Comparison of ENCODE assay signal across 9 cellular contexts in the genomic region with DNA sequence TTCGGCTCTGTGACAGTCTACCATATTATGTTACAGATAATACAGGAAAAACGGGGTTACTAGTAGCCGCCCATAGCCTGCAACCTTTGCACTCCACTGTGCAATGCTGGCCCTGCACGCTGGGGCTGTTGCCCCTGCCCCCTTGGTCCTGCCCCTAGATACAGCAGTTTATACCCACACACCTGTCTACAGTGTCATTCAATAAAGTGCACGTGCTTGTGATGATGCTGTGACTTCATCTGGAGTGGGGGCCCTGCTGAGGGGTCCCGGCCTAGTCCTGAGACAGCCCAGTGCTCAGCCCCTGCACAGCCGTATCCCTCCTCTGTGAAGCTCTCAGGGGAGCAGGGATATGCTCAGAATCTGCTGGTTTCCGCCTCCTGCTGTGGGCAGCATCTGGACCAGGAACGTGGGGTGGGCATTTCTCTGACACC. TPM values are rescaled to one million over a fixed set of nuclear protein-coding genes. Genes with fewer than 3 reads are reported as not detected.
DNase-seq lines count a peak whose midpoint lies in the region; ATAC-seq and TF ChIP-seq lines count a peak whose summit lies in the region.
"Had no signal": no experiment of that assay in that cellular context is flagged by ENCODE, and none has a peak within 500 bp of the region (broad histone marks: within the 10 kb centered on the region; RNA-seq: fewer than 3 reads in every experiment).

No MANE protein-coding gene starts in this region.

- peak overlapping the region; percentile 29 for H3K9ac ChIP-seq in IMR-90 (ENCODE audit: low read depth, low read length)
- peak overlapping the region in 1 of 2 donors; percentile 37 for H3K9ac ChIP-seq in stomach smooth muscle (ENCODE audit: low read length in 2 of 2)

- no peak overlapping the region for H4K5ac ChIP-seq in IMR-90 (ENCODE audit: low read depth, low read length)

- no peak overlapping the region; the same call in 2 of the 3 replicates for H2BK15ac ChIP-seq in IMR-90 (ENCODE audit: low read depth, low read length)

- H3K18ac ChIP-seq in IMR-90 (ENCODE audit: low read depth, low read length), result no peak overlapping the region

- H2BK5ac ChIP-seq in IMR-90 (ENCODE audit: low read depth, low read length, poor library complexity, severe bottlenecking), result no peak overlapping the region

- H4K8ac ChIP-seq in IMR-90 (ENCODE audit: low read depth in 2 of 2, low read length in 2 of 2), result no peak overlapping the region

- H3K14ac ChIP-seq in IMR-90 (replicated peaks; ENCODE audit: low read depth, low read length), result 0 out of 2 replicates have a peak overlapping the region, but pooled peaks have one; percentile 66

- no peak overlapping the region for H3K4ac ChIP-seq in IMR-90 (ENCODE audit: low read depth, low read length)

- H3K9me1 ChIP-seq in IMR-90 (ENCODE audit: insufficient read depth, low read length), result 0 out of 2 replicates have a peak, but pooled peaks cover 3% of the 10 kb centered on the region

- peak overlapping the region; percentile 15 for H3K4me3 ChIP-seq in IMR-90 (ENCODE audit: insufficient read depth, low read depth, low read length)
- peak overlapping the region; percentile 47 to 62 for H3K4me3 ChIP-seq in ascending aorta
- peak overlapping the region; percentile 5 to 59 for H3K4me3 ChIP-seq in left lung
- peak overlapping the region in 1 of 2 donors; percentile 71 for H3K4me3 ChIP-seq in stomach smooth muscle (ENCODE audit: low read length in 2 of 2)

- CTCF ChIA-PET in IMR-90 (lab: Yijun Ruan, JAX), result no interaction called here

- TF ChIP-seq CTCF in IMR-90 (conservative IDR thresholded peaks at IDR 0.05; ENCODE audit: low read depth, low read length) (no peak), ascending aorta (IDR thresholded peaks at IDR 0.05) (no peak), left lung (IDR thresholded peaks at IDR 0.05) (no peak), GM13977 (IDR thresholded peaks at IDR 0.05; ENCODE audit: extremely low read depth, insufficient read depth, missing control alignments) (no peak)

- intact Hi-C loops in IMR-90 (cut with micrococcal nuclease), result no loop called here
- intact Hi-C loops in ascending aorta (cut with DNase I), result no loop called here
- intact Hi-C loops in left lung (cut with DNase I), result no loop called here

- peak overlapping the region; percentile 71 for H3K23ac ChIP-seq in IMR-90 (ENCODE audit: low read depth, low read length)

- H3K4me2 ChIP-seq in IMR-90 (ENCODE audit: low read depth, low read length), result peak overlapping the region; percentile 62

- H4K20me1 ChIP-seq in IMR-90 (ENCODE audit: insufficient read depth, low read length), result peaks cover 6% of the 10 kb centered on the region; the same call in 1 of the 2 replicates

- POLR2A ChIA-PET in IMR-90 (lab: Charles Lee; ENCODE audit: unreplicated experiment), result no interaction called here

- H3K4me1 ChIP-seq in IMR-90 (ENCODE audit: control insufficient read depth, insufficient read depth, low read length) (peaks cover 21% of the 10 kb centered on the region), ascending aorta (peaks cover 0 to 10% of the 10 kb centered on the region in 2 donors), left lung (peaks cover 16 to 60% of the 10 kb centered on the region in 2 donors), stomach smooth muscle (ENCODE audit: control insufficient read depth, insufficient read depth, low read length) (peaks cover 27% of the 10 kb centered on the region)

- H3K36me3 ChIP-seq in IMR-90 (ENCODE audit: control insufficient read depth, insufficient read depth, low read length), result peaks cover 6% of the 10 kb centered on the region; the same call in 1 of the 2 replicates
- H3K36me3 ChIP-seq in ascending aorta, result no peaks in the 10 kb centered on the region
- peaks cover 0 to 13% of the 10 kb centered on the region in 2 donors for H3K36me3 ChIP-seq in left lung
- no peaks in the 10 kb centered on the region for H3K36me3 ChIP-seq in stomach smooth muscle (ENCODE audit: control insufficient read depth in 2 of 2, insufficient read depth in 2 of 2, low read length in 2 of 2)

- no peak overlapping the region for H4K91ac ChIP-seq in IMR-90 (ENCODE audit: insufficient read depth, low read depth, low read length)

- no peak overlapping the region for H2BK20ac ChIP-seq in IMR-90 (ENCODE audit: low read depth, low read length)

- H3K27ac ChIP-seq in IMR-90 (ENCODE audit: insufficient read depth, low read length) (no peak overlapping the region), ascending aorta (peak overlapping the region; percentile 6 to 66), left lung (peak overlapping the region; percentile 47 to 91), stomach smooth muscle (ENCODE audit: low read length) (peak overlapping the region; percentile 31), substantia nigra (ENCODE audit: low read depth, low read length, poor library complexity, severe bottlenecking) (no peak overlapping the region)

- ATAC-seq in IMR-90 (ENCODE audit: low read depth) (no peak), left lung (no peak), GM18873 (IDR thresholded peaks at IDR 0.05; ENCODE audit: low FRiP score, unreplicated experiment) (no peak)

- 67% methylated on average over 1 of the region's 9 CpGs; no CpG with 5 or more reads in 1 of the 2 experiments for WGBS in IMR-90 (ENCODE audit: extremely low coverage in 2 of 2, insufficient read length in 1 of 2), 2 experiments

- no peak for DNase-seq in IMR-90
- no peak for DNase-seq in ascending aorta (ENCODE audit: low spot score in 2 of 2)
- peak in 1 of 2 donors; percentile 18 for DNase-seq in left lung
- no peak for DNase-seq in substantia nigra (lab: John Stamatoyannopoulos, UW)
- no peak for DNase-seq in stimulated activated naive CD4-positive, alpha-beta T cell treated with Interleukin-2 at 50 U/mL for 16 hours (lab: John Stamatoyannopoulos, UW)
- no peak for DNase-seq in GM13977 (ENCODE audit: low spot score)
- DNase-seq: NCI-H1417 treated with DMSO at 0.1 percent for 48 hours had no signal

- no peak overlapping the region for H2AFZ ChIP-seq in IMR-90 (replicated peaks; ENCODE audit: low read length, poor library complexity)

- no peak overlapping the region for H3K56ac ChIP-seq in IMR-90 (ENCODE audit: extremely low read depth, insufficient read depth, low read length)

- H2AK9ac ChIP-seq in IMR-90 (replicated peaks; ENCODE audit: low read depth, low read length, poor library complexity), result peak overlapping the region; percentile 50

- no peaks in the 10 kb centered on the region for H3K9me3 ChIP-seq in IMR-90 (ENCODE audit: control insufficient read depth, insufficient read depth, low read length)
- no peaks in the 10 kb centered on the region for H3K9me3 ChIP-seq in ascending aorta
- H3K9me3 ChIP-seq in left lung, result no peaks in the 10 kb centered on the region
- no peaks in the 10 kb centered on the region for H3K9me3 ChIP-seq in stomach smooth muscle (ENCODE audit: control insufficient read depth in 2 of 2, low read length in 2 of 2)

- in situ Hi-C loops in IMR-90 (cut with MboI; ENCODE audit: low sequenced_read_pairs) (no loop called here), GM13977 (cut with MboI; ENCODE audit: low pct_unique_long_range_greater_than_20kb, low sequenced_read_pairs, unreplicated experiment) (no loop called here)

- peak overlapping the region; percentile 63; the same call in 1 of the 2 replicates for H2AK5ac ChIP-seq in IMR-90 (ENCODE audit: low read depth, low read length)

- BruUV-seq in IMR-90 (replicated peaks; lab: Mats Ljungman, UMichigan), result no TSS peak

- H2BK120ac ChIP-seq in IMR-90 (ENCODE audit: low read depth, low read length), result no peak overlapping the region

- TF ChIP-seq POLR2A in IMR-90 (IDR thresholded peaks at IDR 0.05; ENCODE audit: low read depth, low read length), result no peak

- TF ChIP-seq RAD21 in IMR-90 (IDR thresholded peaks at IDR 0.05; ENCODE audit: low read length), result no peak

- dilution Hi-C loops in IMR-90 (cut with HindIII; ENCODE audit: low sequenced_read_pairs, unreplicated experiment), result no loop called here

- no peaks in the 10 kb centered on the region for H3K27me3 ChIP-seq in IMR-90 (ENCODE audit: control insufficient read depth, insufficient read depth, low read length)
- H3K27me3 ChIP-seq in ascending aorta, result no peaks in the 10 kb centered on the region
- peaks cover 3 to 8% of the 10 kb centered on the region in 2 donors for H3K27me3 ChIP-seq in left lung
- peaks cover 2 to 16% of the 10 kb centered on the region in 2 donors for H3K27me3 ChIP-seq in stomach smooth muscle (ENCODE audit: control insufficient read depth in 1 of 2, insufficient read depth in 2 of 2, low read length in 2 of 2)

- peaks cover 5 to 37% of the 10 kb centered on the region in 2 experiments; a peak in 3 of 4 replicates for H3K79me1 ChIP-seq in IMR-90 (ENCODE audit: low read depth in 1 of 2, low read length in 2 of 2)

TF ChIP-seq in IMR-90, 13 proteins besides CTCF, POLR2A, EP300 and RAD21 (continues in another document):
- no peak for TF ChIP-seq NFE2L2 (IDR thresholded peaks at IDR 0.05; ENCODE audit: low read depth, low read length)

RNA-seq across cellular contexts. Expression of gene IFITM1, which starts 1.2 kb away (rescaled TPM):
- total RNA-seq in IMR-90 (2012; rRNA removed), result 14.4 and 24.2 TPM in 2 replicates
- polyA plus RNA-seq in IMR-90 (2012; rRNA removed), result 67.5 and 68.9 TPM in 2 replicates
- polyA plus RNA-seq in IMR-90 (2012; cell fraction: cytosol; rRNA removed), result 54.7 and 163 TPM in 2 replicates
- 25.1 and 28.0 TPM in 2 replicates for polyA plus RNA-seq in IMR-90 (2012; cell fraction: nucleus; rRNA removed; ENCODE audit: low replicate concordance)
- total RNA-seq in ascending aorta, result 650 TPM
- 100 to 1,000 TPM in 1 of 2 donors, 10 to 100 TPM in 1; 98.7 to 149 TPM for total RNA-seq in left lung

RNA-seq across cellular contexts. Expression of gene IFITM3, which starts 5.6 kb away (rescaled TPM):
- total RNA-seq in IMR-90 (2012; rRNA removed), result 40.9 and 52.5 TPM in 2 replicates
- polyA plus RNA-seq in IMR-90 (2012; rRNA removed), result 906 and 1,008 TPM in 2 replicates
- polyA plus RNA-seq in IMR-90 (2012; cell fraction: cytosol; rRNA removed), result 803 and 1,768 TPM in 2 replicates
- 153 and 347 TPM in 2 replicates for polyA plus RNA-seq in IMR-90 (2012; cell fraction: nucleus; rRNA removed; ENCODE audit: low replicate concordance)
- 1,421 TPM for total RNA-seq in ascending aorta
- 1,000 to 10,000 TPM in 1 of 2 donors, 100 to 1,000 TPM in 1; 724 to 1,115 TPM for total RNA-seq in left lung

RNA-seq across cellular contexts. Expression of gene IFITM2, which starts 7.5 kb away (rescaled TPM):
- 26.4 and 31.2 TPM in 2 replicates for total RNA-seq in IMR-90 (2012; rRNA removed)
- 564 and 600 TPM in 2 replicates for polyA plus RNA-seq in IMR-90 (2012; rRNA removed)
- 588 and 1,067 TPM in 2 replicates for polyA plus RNA-seq in IMR-90 (2012; cell fraction: cytosol; rRNA removed)
- 95.2 and 139 TPM in 2 replicates for polyA plus RNA-seq in IMR-90 (2012; cell fraction: nucleus; rRNA removed; ENCODE audit: low replicate concordance)
- 1,131 TPM for total RNA-seq in ascending aorta
- total RNA-seq in left lung, result 100 to 1,000 TPM; 398 to 886 TPM

RNA-seq across cellular contexts. Expression of gene IFITM5, which starts 15.7 kb away (rescaled TPM):
- not detected in 2 replicates for total RNA-seq in IMR-90 (2012; rRNA removed)
- not detected in 2 replicates for polyA plus RNA-seq in IMR-90 (2012; rRNA removed)
- not detected in 2 replicates for polyA plus RNA-seq in IMR-90 (2012; cell fraction: cytosol; rRNA removed)
- polyA plus RNA-seq in IMR-90 (2012; cell fraction: nucleus; rRNA removed; ENCODE audit: low replicate concordance), result not detected in 2 replicates
- total RNA-seq in ascending aorta, result not detected
- total RNA-seq in left lung, result not detected

RNA-seq across cellular contexts. Expression of gene PGGHG, which starts 26.1 kb away (rescaled TPM):
- total RNA-seq in IMR-90 (2012; rRNA removed) (1.4 and 1.8 TPM in 2 replicates), ascending aorta (155 TPM), left lung (10 to 100 TPM; 47.7 to 75.3 TPM)
- 16.2 and 17.0 TPM in 2 replicates for polyA plus RNA-seq in IMR-90 (2012; rRNA removed)
- 2.1 and 3.3 TPM in 2 replicates for polyA plus RNA-seq in IMR-90 (2012; cell fraction: cytosol; rRNA removed)
- 170 and 305 TPM in 2 replicates for polyA plus RNA-seq in IMR-90 (2012; cell fraction: nucleus; rRNA removed; ENCODE audit: low replicate concordance)

Comparison
In these comparisons a context has a peak if more than half of its experiments do, and no peak if none do; other contexts are left out.
1. H3K27ac ChIP-seq: peak in ascending aorta (2 of 2), left lung (2 of 2) and stomach smooth muscle (single experiment); none in IMR-90 (single experiment) and substantia nigra (single experiment).
2. RNA of gene IFITM3, which starts 5.6 kb away (total RNA-seq): 1,421 TPM in ascending aorta (single experiment) and 724 to 1,115 TPM in left lung; 40.9 to 52.5 TPM in IMR-90; every median in the first group is over 10 times any median in the second.
3. RNA of gene IFITM2, which starts 7.5 kb away (total RNA-seq): 1,131 TPM in ascending aorta (single experiment) and 398 to 886 TPM in left lung; 26.4 to 31.2 TPM in IMR-90; every median in the first group is over 10 times any median in the second.